In genomic region chr22:30637701-30638114, GRCh38 we compare ENCODE assay signal across 1 cellular context.
TF ChIP-seq lines count a peak whose summit lies in the region.

No MANE protein-coding gene starts in this region.

TF ChIP-seq in K562, 482 proteins besides CTCF, POLR2A, EP300 and RAD21 (continues in another document):
- no peak for TF ChIP-seq ZNF76 (CRISPR knock-in tag; IDR thresholded peaks at IDR 0.05; ENCODE audit: borderline replicate concordance)
- TF ChIP-seq PYGO2 (tag; IDR thresholded peaks at IDR 0.05) = no peak
- no peak for TF ChIP-seq HDAC1 (IDR thresholded peaks at IDR 0.05)
- no peak for TF ChIP-seq NR2C1 (IDR thresholded peaks at IDR 0.05)
- TF ChIP-seq NR2C1 (tag; IDR thresholded peaks at IDR 0.05) = peak; percentile 43; the same call in 1 of the 2 replicates
- TF ChIP-seq ZNF584 (CRISPR knock-in tag; IDR thresholded peaks at IDR 0.05; ENCODE audit: low read depth) = no peak
- TF ChIP-seq BCL6 (CRISPR knock-in tag; IDR thresholded peaks at IDR 0.05) = no peak
- TF ChIP-seq PCBP2 (IDR thresholded peaks at IDR 0.05; ENCODE audit: low read depth, low read length, poor library complexity, severe bottlenecking) = no peak
- peak in 1 of 2 experiments; percentile 68; a peak in 1 of 4 replicates for TF ChIP-seq MNT (conservative IDR thresholded peaks at IDR 0.05)
- no peak for TF ChIP-seq ELF1 (tag; IDR thresholded peaks at IDR 0.05)
- no peak for TF ChIP-seq ZNF24 (IDR thresholded peaks at IDR 0.05)
- TF ChIP-seq, protein P1, sequence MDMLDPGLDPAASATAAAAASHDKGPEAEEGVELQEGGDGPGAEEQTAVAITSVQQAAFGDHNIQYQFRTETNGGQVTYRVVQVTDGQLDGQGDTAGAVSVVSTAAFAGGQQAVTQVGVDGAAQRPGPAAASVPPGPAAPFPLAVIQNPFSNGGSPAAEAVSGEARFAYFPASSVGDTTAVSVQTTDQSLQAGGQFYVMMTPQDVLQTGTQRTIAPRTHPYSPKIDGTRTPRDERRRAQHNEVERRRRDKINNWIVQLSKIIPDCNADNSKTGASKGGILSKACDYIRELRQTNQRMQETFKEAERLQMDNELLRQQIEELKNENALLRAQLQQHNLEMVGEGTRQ (CRISPR knock-in tag; IDR thresholded peaks at IDR 0.05) = peak; percentile 60
- no peak for TF ChIP-seq ARID1B (IDR thresholded peaks at IDR 0.05)
- TF ChIP-seq ZBTB40 (IDR thresholded peaks at IDR 0.05) = no peak
- no peak for TF ChIP-seq ZBTB40 (CRISPR knock-in tag; IDR thresholded peaks at IDR 0.05)
- TF ChIP-seq HLTF (IDR thresholded peaks at IDR 0.05) = no peak
- no peak for TF ChIP-seq POLR2H (tag; IDR thresholded peaks at IDR 0.05; ENCODE audit: low read depth)
- peak; percentile 34; the same call in 1 of the 2 replicates for TF ChIP-seq L3MBTL2 (IDR thresholded peaks at IDR 0.05)
- TF ChIP-seq DDX20 (tag; IDR thresholded peaks at IDR 0.05; ENCODE audit: low read depth) = no peak
- no peak for TF ChIP-seq RAD51 (IDR thresholded peaks at IDR 0.05; ENCODE audit: borderline replicate concordance, low read depth)
- peak; percentile 68; the same call in 1 of the 2 replicates for TF ChIP-seq FOXJ2 (tag; IDR thresholded peaks at IDR 0.05)
- TF ChIP-seq PHF8 (IDR thresholded peaks at IDR 0.05; ENCODE audit: borderline replicate concordance, low read length) = no peak
- peak; percentile 75 for TF ChIP-seq USF1 (CRISPR knock-in tag; IDR thresholded peaks at IDR 0.05)
- TF ChIP-seq, protein P2, sequence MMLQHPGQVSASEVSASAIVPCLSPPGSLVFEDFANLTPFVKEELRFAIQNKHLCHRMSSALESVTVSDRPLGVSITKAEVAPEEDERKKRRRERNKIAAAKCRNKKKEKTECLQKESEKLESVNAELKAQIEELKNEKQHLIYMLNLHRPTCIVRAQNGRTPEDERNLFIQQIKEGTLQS (IDR thresholded peaks at IDR 0.05) = no peak
- TF ChIP-seq, protein P2 (CRISPR knock-in tag; conservative IDR thresholded peaks at IDR 0.05) = no peak
- TF ChIP-seq ZNF12 (CRISPR knock-in tag; IDR thresholded peaks at IDR 0.05) = no peak
- no peak for TF ChIP-seq PURB (CRISPR knock-in tag; IDR thresholded peaks at IDR 0.05; ENCODE audit: low read depth)
- no peak for TF ChIP-seq FOXP4 (CRISPR knock-in tag; IDR thresholded peaks at IDR 0.05; ENCODE audit: borderline replicate concordance)
- TF ChIP-seq, protein P3, sequence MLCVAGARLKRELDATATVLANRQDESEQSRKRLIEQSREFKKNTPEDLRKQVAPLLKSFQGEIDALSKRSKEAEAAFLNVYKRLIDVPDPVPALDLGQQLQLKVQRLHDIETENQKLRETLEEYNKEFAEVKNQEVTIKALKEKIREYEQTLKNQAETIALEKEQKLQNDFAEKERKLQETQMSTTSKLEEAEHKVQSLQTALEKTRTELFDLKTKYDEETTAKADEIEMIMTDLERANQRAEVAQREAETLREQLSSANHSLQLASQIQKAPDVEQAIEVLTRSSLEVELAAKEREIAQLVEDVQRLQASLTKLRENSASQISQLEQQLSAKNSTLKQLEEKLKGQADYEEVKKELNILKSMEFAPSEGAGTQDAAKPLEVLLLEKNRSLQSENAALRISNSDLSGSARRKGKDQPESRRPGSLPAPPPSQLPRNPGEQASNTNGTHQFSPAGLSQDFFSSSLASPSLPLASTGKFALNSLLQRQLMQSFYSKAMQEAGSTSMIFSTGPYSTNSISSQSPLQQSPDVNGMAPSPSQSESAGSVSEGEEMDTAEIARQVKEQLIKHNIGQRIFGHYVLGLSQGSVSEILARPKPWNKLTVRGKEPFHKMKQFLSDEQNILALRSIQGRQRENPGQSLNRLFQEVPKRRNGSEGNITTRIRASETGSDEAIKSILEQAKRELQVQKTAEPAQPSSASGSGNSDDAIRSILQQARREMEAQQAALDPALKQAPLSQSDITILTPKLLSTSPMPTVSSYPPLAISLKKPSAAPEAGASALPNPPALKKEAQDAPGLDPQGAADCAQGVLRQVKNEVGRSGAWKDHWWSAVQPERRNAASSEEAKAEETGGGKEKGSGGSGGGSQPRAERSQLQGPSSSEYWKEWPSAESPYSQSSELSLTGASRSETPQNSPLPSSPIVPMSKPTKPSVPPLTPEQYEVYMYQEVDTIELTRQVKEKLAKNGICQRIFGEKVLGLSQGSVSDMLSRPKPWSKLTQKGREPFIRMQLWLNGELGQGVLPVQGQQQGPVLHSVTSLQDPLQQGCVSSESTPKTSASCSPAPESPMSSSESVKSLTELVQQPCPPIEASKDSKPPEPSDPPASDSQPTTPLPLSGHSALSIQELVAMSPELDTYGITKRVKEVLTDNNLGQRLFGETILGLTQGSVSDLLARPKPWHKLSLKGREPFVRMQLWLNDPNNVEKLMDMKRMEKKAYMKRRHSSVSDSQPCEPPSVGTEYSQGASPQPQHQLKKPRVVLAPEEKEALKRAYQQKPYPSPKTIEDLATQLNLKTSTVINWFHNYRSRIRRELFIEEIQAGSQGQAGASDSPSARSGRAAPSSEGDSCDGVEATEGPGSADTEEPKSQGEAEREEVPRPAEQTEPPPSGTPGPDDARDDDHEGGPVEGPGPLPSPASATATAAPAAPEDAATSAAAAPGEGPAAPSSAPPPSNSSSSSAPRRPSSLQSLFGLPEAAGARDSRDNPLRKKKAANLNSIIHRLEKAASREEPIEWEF (CRISPR knock-in tag; IDR thresholded peaks at IDR 0.05) = no peak
- TF ChIP-seq SNIP1 (IDR thresholded peaks at IDR 0.05; ENCODE audit: low read depth) = no peak
- TF ChIP-seq PTRF (tag; IDR thresholded peaks at IDR 0.05) = no peak
- peak; percentile 50; the same call in 1 of the 2 replicates for TF ChIP-seq GATA2 (CRISPR knock-in tag; IDR thresholded peaks at IDR 0.05)
- peak; percentile 54 for TF ChIP-seq MYC (IDR thresholded peaks at IDR 0.05; ENCODE audit: low read depth, low read length)
- TF ChIP-seq MYC (CRISPR knock-in tag; IDR thresholded peaks at IDR 0.05; ENCODE audit: borderline replicate concordance, low read depth) = no peak
- no peak for TF ChIP-seq NR1H2 (CRISPR knock-in tag; IDR thresholded peaks at IDR 0.05)
- TF ChIP-seq BCOR (IDR thresholded peaks at IDR 0.05) = peak; percentile 55; the same call in 1 of the 2 replicates
- no peak for TF ChIP-seq ZNF282 (CRISPR knock-in tag; IDR thresholded peaks at IDR 0.05)
- TF ChIP-seq NFYB (IDR thresholded peaks at IDR 0.05; ENCODE audit: extremely low read depth, insufficient read length) = no peak
- 0 out of 4 replicates have a peak, but pooled peaks of 1 of the 2 experiments have one; percentile 35 for TF ChIP-seq KDM1A (IDR thresholded peaks at IDR 0.05)
- TF ChIP-seq RFX1 (IDR thresholded peaks at IDR 0.05) = peak; percentile 92
- TF ChIP-seq NR2C2 (CRISPR knock-in tag; IDR thresholded peaks at IDR 0.05) = no peak
- peak; percentile 44; the same call in 1 of the 2 replicates for TF ChIP-seq NR2C2 (tag; IDR thresholded peaks at IDR 0.05)
- TF ChIP-seq ADNP (tag; IDR thresholded peaks at IDR 0.05) = peak; percentile 56; the same call in 1 of the 2 replicates
- TF ChIP-seq PHF21A (IDR thresholded peaks at IDR 0.05; ENCODE audit: borderline replicate concordance, low read depth) = no peak
- TF ChIP-seq CSDE1 (IDR thresholded peaks at IDR 0.05) = 0 out of 4 replicates have a peak, but pooled peaks of 1 of the 2 experiments have one; percentile 47
- TF ChIP-seq RBM25 (IDR thresholded peaks at IDR 0.05; ENCODE audit: low read depth, low read length, severe bottlenecking) = peak; percentile 54
- no peak for TF ChIP-seq CBX1 (IDR thresholded peaks at IDR 0.05; ENCODE audit: low read depth)
